Comparison of ENCODE assay signal across 20 cellular contexts in the genomic region with DNA sequence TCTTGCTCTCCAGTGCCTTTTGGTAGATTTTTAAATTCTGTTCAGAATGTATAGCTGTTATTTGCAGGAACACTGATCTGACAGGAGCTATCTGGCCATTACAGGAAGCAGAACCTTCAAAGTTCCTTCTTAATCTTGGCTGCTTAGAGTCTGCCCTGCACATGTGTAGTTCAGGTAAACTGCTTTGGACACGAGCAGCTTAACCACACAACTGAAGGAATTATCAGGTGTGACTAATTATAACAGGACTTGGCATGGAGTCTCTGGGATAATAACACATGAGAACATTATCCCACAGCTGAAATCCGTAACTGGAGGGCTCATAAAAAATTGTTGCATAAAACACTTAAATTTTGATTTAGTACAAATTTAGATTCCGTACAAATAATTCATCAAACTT.
"Had no signal": no experiment of that assay in that cellular context is flagged by ENCODE, and none has a peak within 500 bp of the region (broad histone marks: within the 10 kb centered on the region; RNA-seq: fewer than 3 reads in every experiment).

No MANE protein-coding gene starts in this region.

- FAIRE-seq: urothelium cell line had no signal

- H3K4me1 ChIP-seq: esophagus muscularis mucosa, sigmoid colon, spleen, thyroid gland had no signal

- H3K4me3 ChIP-seq: coronary artery, esophagus muscularis mucosa, hepatocyte, sigmoid colon, spleen, thyroid gland had no signal

- DNase-seq: activated B cell treated with CpG ODN at 0.5 μM for 24 hours; activated CD4-positive, alpha-beta memory T cell treated with anti-CD3 and anti-CD28 coated beads, Interleukin-2, amount 10 ng/mL, durations not matched to agents 7 days and 5 days; activated CD4-positive, alpha-beta T cell treated with anti-CD3 and anti-CD28 coated beads for 48 hours; activated CD8-positive, alpha-beta memory T cell treated with anti-CD3 and anti-CD28 coated beads, Interleukin-2, amount 10 ng/mL, durations not matched to agents 7 days and 5 days; activated naive CD4-positive, alpha-beta T cell treated with Interleukin-2 at 50 U/mL for 16 hours; activated naive CD8-positive, alpha-beta T cell treated with anti-CD3 and anti-CD28 coated beads, Interleukin-2, amount 50 U/mL, for 24 hours; activated T-cell treated with anti-CD3 and anti-CD28 coated beads, Interleukin-2, amount 50 U/mL, for 1 hour; anterior cingulate cortex; left cardiac atrium; naive thymus-derived CD8-positive, alpha-beta T cell; sigmoid colon; spleen; stimulated activated naive CD4-positive, alpha-beta T cell; T-cell; thyroid gland had no signal

- H3K4me2 ChIP-seq: hepatocyte had no signal

- H3K27ac ChIP-seq: brain microvascular endothelial cell, coronary artery, esophagus muscularis mucosa, hepatocyte, sigmoid colon, spleen, thyroid gland had no signal

- H2AFZ ChIP-seq: hepatocyte had no signal

- H3K9me3 ChIP-seq: sigmoid colon, thyroid gland had no signal

- H3K36me3 ChIP-seq: brain microvascular endothelial cell, sigmoid colon, thyroid gland had no signal

- H3K79me2 ChIP-seq: hepatocyte had no signal

- ATAC-seq: activated CD8-positive, alpha-beta memory T cell treated with anti-CD3 and anti-CD28 coated beads, Interleukin-2, amount 10 ng/mL, durations not matched to agents 7 days and 5 days; activated naive CD8-positive, alpha-beta T cell treated with anti-CD3 and anti-CD28 coated beads, Interleukin-2, amount 50 U/mL, for 24 hours; left cardiac atrium; naive thymus-derived CD8-positive, alpha-beta T cell; T-cell had no signal

- H3K27me3 ChIP-seq: brain microvascular endothelial cell, esophagus muscularis mucosa, hepatocyte, sigmoid colon, spleen, thyroid gland had no signal
